In genomic region chr2:69893684-69894481, GRCh38 we compare ENCODE assay signal across 1 cellular context.
TF ChIP-seq lines count a peak whose summit lies in the region.

SNRNP27 (plus strand) TSS chr2:69893956; CDS start chr2:69893985, 29 bp downstream.

TF ChIP-seq in K562, 482 proteins besides CTCF, POLR2A, EP300 and RAD21 (continued from another document and continues in another):
- TF ChIP-seq, protein P1, sequence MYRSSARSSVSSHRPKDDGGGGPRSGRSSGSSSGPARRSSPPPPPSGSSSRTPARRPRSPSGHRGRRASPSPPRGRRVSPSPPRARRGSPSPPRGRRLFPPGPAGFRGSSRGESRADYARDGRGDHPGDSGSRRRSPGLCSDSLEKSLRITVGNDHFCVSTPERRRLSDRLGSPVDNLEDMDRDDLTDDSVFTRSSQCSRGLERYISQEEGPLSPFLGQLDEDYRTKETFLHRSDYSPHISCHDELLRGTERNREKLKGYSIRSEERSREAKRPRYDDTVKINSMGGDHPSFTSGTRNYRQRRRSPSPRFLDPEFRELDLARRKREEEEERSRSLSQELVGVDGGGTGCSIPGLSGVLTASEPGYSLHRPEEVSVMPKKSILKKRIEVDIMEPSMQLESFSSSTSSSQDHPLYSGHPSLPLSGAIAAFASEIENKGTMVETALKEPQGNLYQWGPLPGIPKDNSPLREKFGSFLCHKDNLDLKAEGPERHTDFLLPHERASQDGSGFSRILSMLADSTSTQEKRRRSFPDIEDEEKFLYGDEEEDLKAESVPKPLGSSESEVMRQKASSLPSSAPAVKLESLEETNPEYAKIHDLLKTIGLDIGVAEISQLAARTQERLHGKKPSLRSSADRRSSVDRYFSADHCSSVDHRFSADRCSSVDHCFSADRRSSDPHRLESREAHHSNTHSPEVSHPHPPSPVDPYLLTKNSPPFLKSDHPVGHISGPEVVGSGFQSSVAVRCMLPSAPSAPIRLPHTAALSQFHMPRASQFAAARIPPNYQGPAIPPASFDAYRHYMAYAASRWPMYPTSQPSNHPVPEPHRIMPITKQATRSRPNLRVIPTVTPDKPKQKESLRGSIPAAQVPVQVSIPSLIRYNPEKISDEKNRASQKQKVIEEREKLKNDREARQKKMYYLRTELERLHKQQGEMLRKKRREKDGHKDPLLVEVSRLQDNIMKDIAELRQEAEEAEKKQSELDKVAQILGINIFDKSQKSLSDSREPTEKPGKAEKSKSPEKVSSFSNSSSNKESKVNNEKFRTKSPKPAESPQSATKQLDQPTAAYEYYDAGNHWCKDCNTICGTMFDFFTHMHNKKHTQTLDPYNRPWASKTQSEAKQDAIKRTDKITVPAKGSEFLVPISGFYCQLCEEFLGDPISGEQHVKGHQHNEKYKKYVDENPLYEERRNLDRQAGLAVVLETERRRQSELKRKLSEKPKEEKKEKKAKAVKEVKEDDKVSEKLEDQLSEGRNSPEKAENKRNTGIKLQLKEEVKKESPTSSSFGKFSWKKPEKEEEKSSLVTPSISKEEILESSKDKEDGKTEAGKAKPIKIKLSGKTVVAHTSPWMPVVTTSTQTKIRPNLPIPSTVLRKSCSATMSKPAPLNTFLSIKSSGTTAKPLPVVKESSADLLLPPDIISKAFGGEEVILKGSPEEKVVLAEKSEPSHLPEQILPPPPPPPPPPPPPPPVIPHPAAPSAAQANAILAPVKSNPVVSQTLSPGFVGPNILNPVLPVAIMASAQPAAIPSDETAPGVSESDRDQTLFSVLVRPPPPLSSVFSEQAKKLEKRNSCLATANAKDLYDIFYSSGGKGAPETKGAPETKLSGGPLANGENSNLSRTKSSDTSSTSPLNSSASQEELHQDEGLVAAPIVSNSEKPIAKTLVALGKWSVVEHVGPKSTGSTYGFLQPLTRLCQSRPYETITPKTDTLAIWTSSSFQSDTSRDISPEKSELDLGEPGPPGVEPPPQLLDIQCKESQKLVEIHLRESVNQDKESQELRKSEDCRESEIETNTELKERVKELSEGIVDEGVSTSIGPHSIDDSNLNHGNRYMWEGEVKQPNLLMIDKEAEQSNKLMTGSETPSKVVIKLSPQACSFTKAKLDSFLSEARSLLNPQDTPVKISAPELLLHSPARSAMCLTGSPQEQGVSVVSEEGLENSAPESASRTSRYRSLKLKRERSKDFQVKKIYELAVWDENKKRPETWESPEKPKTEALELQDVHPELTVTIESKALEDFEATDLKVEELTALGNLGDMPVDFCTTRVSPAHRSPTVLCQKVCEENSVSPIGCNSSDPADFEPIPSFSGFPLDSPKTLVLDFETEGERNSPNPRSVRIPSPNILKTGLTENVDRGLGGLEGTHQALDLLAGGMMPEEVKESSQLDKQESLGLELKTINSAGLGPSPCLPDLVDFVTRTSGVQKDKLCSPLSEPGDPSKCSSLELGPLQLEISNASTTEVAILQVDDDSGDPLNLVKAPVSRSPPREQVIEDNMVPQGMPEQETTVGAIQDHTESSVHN (IDR thresholded peaks at IDR 0.05; ENCODE audit: borderline replicate concordance in 1 of 2, low read depth in 1 of 2), result no peak
- TF ChIP-seq TAF7 (tag; IDR thresholded peaks at IDR 0.05) (peak; percentile 100), ZBED1 (IDR thresholded peaks at IDR 0.05) (no peak), ZNF586 (CRISPR knock-in tag; conservative IDR thresholded peaks at IDR 0.05) (no peak), ZKSCAN8 (CRISPR knock-in tag; IDR thresholded peaks at IDR 0.05) (no peak), ZNF699 (CRISPR knock-in tag; IDR thresholded peaks at IDR 0.05; ENCODE audit: insufficient replicate concordance) (no peak), FIP1L1 (IDR thresholded peaks at IDR 0.05; ENCODE audit: low read depth, low read length, poor library complexity, severe bottlenecking) (no peak), RBM39 (optimal IDR thresholded peaks at IDR 0.05; ENCODE audit: low read depth, low read length) (no peak), MEIS2 (IDR thresholded peaks at IDR 0.05; ENCODE audit: partially characterized antibody) (no peak), YBX1 (IDR thresholded peaks at IDR 0.05) (no peak), HMG20A (CRISPR knock-in tag; conservative IDR thresholded peaks at IDR 0.05) (no peak), NCOR1 (IDR thresholded peaks at IDR 0.05) (peak; percentile 34; the same call in 1 of the 2 replicates), USF2 (CRISPR knock-in tag; IDR thresholded peaks at IDR 0.05) (no peak), ARID1B (IDR thresholded peaks at IDR 0.05) (no peak; the same call in 1 of the 2 replicates), CHD2 (IDR thresholded peaks at IDR 0.05; ENCODE audit: low read depth, low read length) (no peak), CEBPG (CRISPR knock-in tag; IDR thresholded peaks at IDR 0.05) (no peak), CEBPG (tag; conservative IDR thresholded peaks at IDR 0.05 in 1 of 2, IDR thresholded peaks at IDR 0.05 in 1 of 2) (no peak), SREBF2 (CRISPR knock-in tag; IDR thresholded peaks at IDR 0.05) (no peak), BRD4 (IDR thresholded peaks at IDR 0.05) (peak; percentile 95), ZNF445 (CRISPR knock-in tag; IDR thresholded peaks at IDR 0.05; ENCODE audit: low read depth) (no peak), ZNF274 (IDR thresholded peaks at IDR 0.05; ENCODE audit: borderline replicate concordance, low read depth, low read length) (no peak), ZNF140 (CRISPR knock-in tag; IDR thresholded peaks at IDR 0.05) (no peak), KDM1A (IDR thresholded peaks at IDR 0.05) (no peak), ZNF232 (CRISPR knock-in tag; IDR thresholded peaks at IDR 0.05) (0 out of 2 replicates have a peak, but pooled peaks have one; percentile 20), SRSF7 (optimal IDR thresholded peaks at IDR 0.05; ENCODE audit: low read depth, low read length) (no peak), BRF1 (IDR thresholded peaks at IDR 0.05; ENCODE audit: borderline replicate concordance, extremely low read depth, insufficient read length) (no peak), MIER1 (IDR thresholded peaks at IDR 0.05; ENCODE audit: low read depth) (no peak), ILF3 (IDR thresholded peaks at IDR 0.05; ENCODE audit: borderline replicate concordance) (no peak), CREM (IDR thresholded peaks at IDR 0.05; ENCODE audit: low read depth) (peak; percentile 82), E2F6 (IDR thresholded peaks at IDR 0.05; ENCODE audit: borderline replicate concordance in 1 of 2, extremely low read depth in 1 of 2, insufficient read depth in 1 of 2, insufficient read length in 1 of 2, low read depth in 1 of 2, low read length in 1 of 2, poor library complexity in 1 of 2, severe bottlenecking in 1 of 2) (no peak), ZNF778 (CRISPR knock-in tag; IDR thresholded peaks at IDR 0.05) (no peak), KLF6 (CRISPR knock-in tag; IDR thresholded peaks at IDR 0.05; ENCODE audit: borderline replicate concordance) (no peak), NFXL1 (CRISPR knock-in tag; IDR thresholded peaks at IDR 0.05) (no peak), PHTF2 (CRISPR knock-in tag; IDR thresholded peaks at IDR 0.05) (no peak)
- TF ChIP-seq, protein P2, sequence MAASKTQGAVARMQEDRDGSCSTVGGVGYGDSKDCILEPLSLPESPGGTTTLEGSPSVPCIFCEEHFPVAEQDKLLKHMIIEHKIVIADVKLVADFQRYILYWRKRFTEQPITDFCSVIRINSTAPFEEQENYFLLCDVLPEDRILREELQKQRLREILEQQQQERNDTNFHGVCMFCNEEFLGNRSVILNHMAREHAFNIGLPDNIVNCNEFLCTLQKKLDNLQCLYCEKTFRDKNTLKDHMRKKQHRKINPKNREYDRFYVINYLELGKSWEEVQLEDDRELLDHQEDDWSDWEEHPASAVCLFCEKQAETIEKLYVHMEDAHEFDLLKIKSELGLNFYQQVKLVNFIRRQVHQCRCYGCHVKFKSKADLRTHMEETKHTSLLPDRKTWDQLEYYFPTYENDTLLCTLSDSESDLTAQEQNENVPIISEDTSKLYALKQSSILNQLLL (CRISPR knock-in tag; IDR thresholded peaks at IDR 0.05; ENCODE audit: borderline replicate concordance), result no peak
- TF ChIP-seq, protein P3, sequence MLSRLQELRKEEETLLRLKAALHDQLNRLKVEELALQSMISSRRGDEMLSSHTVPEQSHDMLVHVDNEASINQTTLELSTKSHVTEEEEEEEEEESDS (CRISPR knock-in tag; IDR thresholded peaks at IDR 0.05), result no peak
- TF ChIP-seq, protein P4, sequence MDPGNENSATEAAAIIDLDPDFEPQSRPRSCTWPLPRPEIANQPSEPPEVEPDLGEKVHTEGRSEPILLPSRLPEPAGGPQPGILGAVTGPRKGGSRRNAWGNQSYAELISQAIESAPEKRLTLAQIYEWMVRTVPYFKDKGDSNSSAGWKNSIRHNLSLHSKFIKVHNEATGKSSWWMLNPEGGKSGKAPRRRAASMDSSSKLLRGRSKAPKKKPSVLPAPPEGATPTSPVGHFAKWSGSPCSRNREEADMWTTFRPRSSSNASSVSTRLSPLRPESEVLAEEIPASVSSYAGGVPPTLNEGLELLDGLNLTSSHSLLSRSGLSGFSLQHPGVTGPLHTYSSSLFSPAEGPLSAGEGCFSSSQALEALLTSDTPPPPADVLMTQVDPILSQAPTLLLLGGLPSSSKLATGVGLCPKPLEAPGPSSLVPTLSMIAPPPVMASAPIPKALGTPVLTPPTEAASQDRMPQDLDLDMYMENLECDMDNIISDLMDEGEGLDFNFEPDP (CRISPR knock-in tag; IDR thresholded peaks at IDR 0.05), result no peak
- TF ChIP-seq, protein P5, sequence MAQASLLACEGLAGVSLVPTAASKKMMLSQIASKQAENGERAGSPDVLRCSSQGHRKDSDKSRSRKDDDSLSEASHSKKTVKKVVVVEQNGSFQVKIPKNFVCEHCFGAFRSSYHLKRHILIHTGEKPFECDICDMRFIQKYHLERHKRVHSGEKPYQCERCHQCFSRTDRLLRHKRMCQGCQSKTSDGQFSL (CRISPR knock-in tag; IDR thresholded peaks at IDR 0.05), result no peak
- TF ChIP-seq, protein P5 (tag; IDR thresholded peaks at IDR 0.05), result no peak
